ENCODE assay signal across 17 cellular contexts in genomic region chr12:25553083-25553482, GRCh38. TPM values are rescaled to one million over a fixed set of nuclear protein-coding genes. Genes with fewer than 3 reads are reported as not detected.
DNase-seq lines count a peak whose midpoint lies in the region; TF ChIP-seq lines count a peak whose summit lies in the region.
"Had no signal": no experiment of that assay in that cellular context is flagged by ENCODE, and none has a peak within 500 bp of the region (broad histone marks: within the 10 kb centered on the region; RNA-seq: fewer than 3 reads in every experiment).

LMNTD1 (minus strand) TSS chr12:25553283; CDS start chr12:25552959, 324 bp downstream.

- H3K27me3 ChIP-seq in BJ (ENCODE audit: control insufficient read depth, insufficient read depth, low read length), result no peaks in the 10 kb centered on the region
- H3K27me3 ChIP-seq in mesenchymal stem cell (ENCODE audit: control insufficient read depth in 1 of 2, insufficient read depth in 1 of 2, low read length in 2 of 2), result no peaks in the 10 kb centered on the region

- no peak within 1 kb of the TSS for H3K18ac ChIP-seq in mesenchymal stem cell (ENCODE audit: low read depth in 1 of 2, low read length in 2 of 2)

- no peak for TF ChIP-seq CTCF in BJ (IDR thresholded peaks at IDR 0.05; ENCODE audit: insufficient read depth, low read depth, low read length)

- no peak within 1 kb of the TSS for H3K23ac ChIP-seq in mesenchymal stem cell (ENCODE audit: low read length in 2 of 2)

- H3K27ac ChIP-seq in mesenchymal stem cell (ENCODE audit: low read length, poor library complexity, severe bottlenecking), result peak within 1 kb of the TSS; percentile 19
- H3K27ac ChIP-seq: psoas muscle had no signal

- H3K36me3 ChIP-seq in BJ (ENCODE audit: control insufficient read depth, insufficient read depth, low read length) (no peaks in the 10 kb centered on the region), mesenchymal stem cell (ENCODE audit: control insufficient read depth in 1 of 2, insufficient read depth in 2 of 2, low read depth in 1 of 2, low read length in 2 of 2) (no peaks in the 10 kb centered on the region)

- no peak within 1 kb of the TSS for H3K14ac ChIP-seq in mesenchymal stem cell (ENCODE audit: low read length in 2 of 2)

- H4K91ac ChIP-seq in mesenchymal stem cell (ENCODE audit: low read length), result no peak within 1 kb of the TSS

- 0% methylated on average over 1 of the region's 1 CpG for WGBS in mesenchymal stem cell

- H2AFZ ChIP-seq in mesenchymal stem cell (ENCODE audit: low read depth, low read length), result no peak within 1 kb of the TSS

- no peak within 1 kb of the TSS for H2BK15ac ChIP-seq in mesenchymal stem cell (ENCODE audit: low read depth, poor library complexity, severe bottlenecking)

- CTCF ChIA-PET in BJ (lab: Yijun Ruan, JAX), result interaction anchor here (1.7 kb wide), 1 partner anchor 124 kb away, joined by 3 read pairs; no protein-coding TSS in a partner anchor

- POLR2A ChIA-PET in BJ (lab: Charles Lee), result interaction anchor here (0.6 kb wide), 1 partner anchor 57 kb away, joined by 3 read pairs; no protein-coding TSS in a partner anchor

- no peak within 1 kb of the TSS for H2BK12ac ChIP-seq in mesenchymal stem cell (ENCODE audit: low read length in 2 of 2)

- H2BK5ac ChIP-seq in mesenchymal stem cell (ENCODE audit: low read depth, low read length, poor library complexity, severe bottlenecking), result no peak within 1 kb of the TSS

- no peak within 1 kb of the TSS for H4K8ac ChIP-seq in mesenchymal stem cell (ENCODE audit: low read length)

- no peak within 1 kb of the TSS for H2AK5ac ChIP-seq in mesenchymal stem cell (ENCODE audit: low read length, severe bottlenecking)

- H3K4me2 ChIP-seq in mesenchymal stem cell (ENCODE audit: low read length, poor library complexity, severe bottlenecking), result no peak within 1 kb of the TSS

- H3K4ac ChIP-seq in mesenchymal stem cell (ENCODE audit: low read depth in 1 of 2, low read length in 2 of 2), result no peak within 1 kb of the TSS

- H3K4me3 ChIP-seq in BJ (ENCODE audit: low read depth, low read length) (no peak within 1 kb of the TSS), mesenchymal stem cell (ENCODE audit: insufficient read depth in 1 of 2, low read depth in 1 of 2, low read length in 2 of 2) (no peak within 1 kb of the TSS)
- H3K4me3 ChIP-seq: psoas muscle had no signal

- DNase-seq in BJ (ENCODE audit: low read depth) (peak; percentile 19), M059J (ENCODE audit: low read depth) (peak; percentile 65), dedifferentiated amniotic fluid mesenchymal stem cell (ENCODE audit: extremely low spot score) (peak; percentile 52), mesenchymal stem cell (peak; percentile 12), NCI-H1048 (lab: John Stamatoyannopoulos, UW) (no peak), GM19240 (ENCODE audit: insufficient read length, low spot score) (no peak)
- no peak for DNase-seq in activated CD4-positive, alpha-beta T cell treated with anti-CD3 and anti-CD28 coated beads for 4 hours
- DNase-seq in stimulated activated CD4-positive, alpha-beta T cell treated with anti-CD3 and anti-CD28 coated beads, Interleukin-4, amount 100 ng/mL, for 4 hours, result no peak
- DNase-seq: activated CD8-positive, alpha-beta T cell treated with anti-CD3 and anti-CD28 coated beads for 36 hours; activated gamma-delta T cell; CD4-positive, CD25-positive, alpha-beta regulatory T cell; GDM1; NCI-H187; psoas muscle; SHP77 treated with DMSO at 0.1 percent for 48 hours; stimulated activated CD4-positive, alpha-beta T cell treated with anti-CD3 and anti-CD28 coated beads, Interleukin-2, amount 100 ng/mL, for 48 hours had no signal

- peak within 1 kb of the TSS; percentile 73 for H3K9ac ChIP-seq in mesenchymal stem cell (ENCODE audit: low read length)

- H3K79me1 ChIP-seq in mesenchymal stem cell (replicated peaks; ENCODE audit: low read length, poor library complexity, severe bottlenecking), result no peaks in the 10 kb centered on the region

- H2BK120ac ChIP-seq in mesenchymal stem cell (ENCODE audit: low read depth, low read length), result no peak within 1 kb of the TSS

- H3K9me3 ChIP-seq in mesenchymal stem cell (ENCODE audit: control insufficient read depth, low read length), result no peaks in the 10 kb centered on the region
- H3K9me3 ChIP-seq: psoas muscle had no signal

- no peaks in the 10 kb centered on the region for H3K4me1 ChIP-seq in mesenchymal stem cell (ENCODE audit: control insufficient read depth, insufficient read depth, low read depth, low read length)
- H3K4me1 ChIP-seq: psoas muscle had no signal

RNA-seq across cellular contexts. Expression of gene LMNTD1, which starts in this region (rescaled TPM):
- polyA plus RNA-seq in BJ (2011; rRNA removed), result 0.76 and 1.1 TPM in 2 replicates
- polyA minus RNA-seq in BJ (2011; rRNA and poly(A)+ RNA removed), result 0.72 and 0.95 TPM in 2 replicates
- 0.32 and 2.2 TPM in 2 replicates for total RNA-seq in M059J (2014; rRNA removed; shearing (Covaris generic))
- polyA plus RNA-seq in mesenchymal stem cell (2013, experiment 1 of 2), result not detected
- polyA plus RNA-seq in mesenchymal stem cell (2013, experiment 2 of 2), result not detected
- total RNA-seq: activated CD8-positive, alpha-beta T cell treated with anti-CD3 and anti-CD28 coated beads for 36 hours; CD4-positive, CD25-positive, alpha-beta regulatory T cell; psoas muscle had no signal
- polyA plus RNA-seq: CD4-positive, CD25-positive, alpha-beta regulatory T cell; IgD-negative memory B cell; psoas muscle had no signal

Comparison
In these comparisons a context has a peak if more than half of its experiments do, and no peak if none do; other contexts are left out.
1. DNase-seq: peak in BJ (single experiment), M059J (single experiment), dedifferentiated amniotic fluid mesenchymal stem cell (single experiment) and mesenchymal stem cell (single experiment); none in NCI-H1048 (single experiment), activated CD4-positive, alpha-beta T cell treated with anti-CD3 and anti-CD28 coated beads for 4 hours (0 of 2), GM19240 (single experiment) and stimulated activated CD4-positive, alpha-beta T cell treated with anti-CD3 and anti-CD28 coated beads, Interleukin-4, amount 100 ng/mL, for 4 hours (0 of 2).